Comparison of ENCODE assay signal across 31 cellular contexts in the genomic region with DNA sequence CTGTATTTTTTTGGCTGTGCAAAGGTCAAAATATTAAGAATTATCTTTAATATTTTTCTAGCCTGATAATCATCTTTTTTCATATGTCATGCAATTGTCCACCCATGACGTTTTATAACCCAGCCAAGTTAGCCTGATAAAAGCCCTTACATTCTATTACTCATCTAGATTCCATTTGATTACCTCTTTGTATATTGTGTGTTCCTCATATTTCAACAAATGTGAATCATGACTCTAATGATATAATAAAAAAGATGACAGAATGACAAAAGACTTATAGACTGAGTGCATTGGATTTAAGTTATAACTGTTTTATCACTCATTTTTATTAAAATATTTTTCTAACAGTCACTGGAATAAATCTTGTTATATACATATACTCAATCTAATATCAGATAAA.
"Had no signal": no experiment of that assay in that cellular context is flagged by ENCODE, and none has a peak within 500 bp of the region (broad histone marks: within the 10 kb centered on the region; RNA-seq: fewer than 3 reads in every experiment).

No MANE protein-coding gene starts in this region.

- H3K27ac ChIP-seq: left lung, lower lobe of right lung, neural progenitor cell, neutrophil, right atrium auricular region, right lobe of liver, skin epidermis, stomach, testis, thyroid gland, transverse colon, upper lobe of left lung, vagina had no signal

- H3K9me3 Mint-ChIP-seq: nephron progenitor cell; neural progenitor cell; stimulated activated naive B cell treated with anti-CD40 and anti-IgM and Interleukin-4, amounts not matched to agents 10 μg/mL and 1 μg/mL and 100 μg/mL, for 72 hours had no signal

- H3K36me3 Mint-ChIP-seq: immature natural killer cell; mesothelial cell of epicardium; naive B cell; natural killer cell; neural progenitor cell; stimulated activated naive B cell treated with anti-CD40 and anti-IgM and Interleukin-4, amounts not matched to agents 10 μg/mL and 1 μg/mL and 100 μg/mL, for 72 hours had no signal

- DNase-seq: hypothalamus; immature natural killer cell; kidney; left colon; left lung; lower lobe of right lung; mesendoderm; naive B cell; natural killer cell; nephron progenitor cell; occipital lobe; right lobe of liver; stimulated activated CD4-positive, alpha-beta T cell treated with anti-CD3 and anti-CD28 coated beads, Interleukin-12 subunit alpha, Interleukin-12 subunit beta, amount 100 ng/mL, for 4 hours; stimulated activated CD4-positive, alpha-beta T cell treated with anti-CD3 and anti-CD28 coated beads, Interleukin-15, amount 100 ng/mL, for 24 hours; stimulated activated CD4-positive, alpha-beta T cell treated with anti-CD3 and anti-CD28 coated beads, Interleukin-2, amount 100 ng/mL, for 24 hours; stimulated activated CD4-positive, alpha-beta T cell treated with anti-CD3 and anti-CD28 coated beads, Interleukin-4, amount 100 ng/mL, for 1 hour; stimulated activated naive B cell treated with anti-CD40 and anti-IgM and Interleukin-4, amounts not matched to agents 10 μg/mL and 1 μg/mL and 100 μg/mL, for 72 hours; stimulated activated naive CD8-positive, alpha-beta T cell treated with anti-CD3 and anti-CD28 coated beads, Interleukin-15, Interleukin-2, amounts not matched to agents 100 U/mL and 50 U/mL, for 24 hours; stomach; testis; thyroid gland; transverse colon; upper lobe of left lung had no signal

- H3K27ac Mint-ChIP-seq: immature natural killer cell; mesothelial cell of epicardium; naive B cell; natural killer cell; nephron progenitor cell; neural progenitor cell; progenitor cell of endocrine pancreas; stimulated activated naive B cell treated with anti-CD40 and anti-IgM and Interleukin-4, amounts not matched to agents 10 μg/mL and 1 μg/mL and 100 μg/mL, for 72 hours had no signal

- H3K27me3 ChIP-seq: left lung, neural progenitor cell, neutrophil, right atrium auricular region, right lobe of liver, stomach, testis, thyroid gland, transverse colon, upper lobe of left lung, vagina had no signal

- H2AFZ ChIP-seq: neural progenitor cell had no signal

- H3K9ac ChIP-seq: neural progenitor cell had no signal

- H3K4me1 ChIP-seq: left lung, lower lobe of right lung, neural progenitor cell, right atrium auricular region, right lobe of liver, stomach, testis, thyroid gland, transverse colon, upper lobe of left lung, vagina had no signal

- H3K4me1 Mint-ChIP-seq: immature natural killer cell; mesothelial cell of epicardium; naive B cell; natural killer cell; nephron progenitor cell; neural progenitor cell; stimulated activated naive B cell treated with anti-CD40 and anti-IgM and Interleukin-4, amounts not matched to agents 10 μg/mL and 1 μg/mL and 100 μg/mL, for 72 hours had no signal

- H3K4me3 Mint-ChIP-seq: immature natural killer cell; mesothelial cell of epicardium; naive B cell; natural killer cell; nephron progenitor cell; neural progenitor cell; stimulated activated naive B cell treated with anti-CD40 and anti-IgM and Interleukin-4, amounts not matched to agents 10 μg/mL and 1 μg/mL and 100 μg/mL, for 72 hours had no signal

- ATAC-seq: left colon; left lung; lower lobe of right lung; natural killer cell; right lobe of liver; stimulated activated naive B cell treated with anti-CD40 and anti-IgM and Interleukin-4, amounts not matched to agents 10 μg/mL and 1 μg/mL and 100 μg/mL, for 72 hours; stimulated activated naive CD8-positive, alpha-beta T cell treated with anti-CD3 and anti-CD28 coated beads, Interleukin-15, Interleukin-2, amounts not matched to agents 100 U/mL and 50 U/mL, for 24 hours had no signal

- H3K4me2 ChIP-seq: neural progenitor cell had no signal

- H3K4me3 ChIP-seq: left lung, lower lobe of right lung, neural progenitor cell, right atrium auricular region, right lobe of liver, skin epidermis, stomach, testis, thyroid gland, transverse colon, upper lobe of left lung, vagina had no signal

- FAIRE-seq: islet of Langerhans, kidney had no signal

- H3K9me3 ChIP-seq: left lung, lower lobe of right lung, neutrophil, right atrium auricular region, right lobe of liver, stomach, testis, thyroid gland, transverse colon, upper lobe of left lung, vagina had no signal

- H3K36me3 ChIP-seq: left lung, lower lobe of right lung, neural progenitor cell, neutrophil, right atrium auricular region, right lobe of liver, stomach, thyroid gland, transverse colon, upper lobe of left lung, vagina had no signal

- H3K27me3 Mint-ChIP-seq: naive B cell; progenitor cell of endocrine pancreas; stimulated activated naive B cell treated with anti-CD40 and anti-IgM and Interleukin-4, amounts not matched to agents 10 μg/mL and 1 μg/mL and 100 μg/mL, for 72 hours had no signal
